In genomic region chr2:16525265-16525887, GRCh38 we compare ENCODE assay signal across 9 cellular contexts.
DNase-seq lines count a peak whose midpoint lies in the region; ATAC-seq, FAIRE-seq and TF ChIP-seq lines count a peak whose summit lies in the region.
"Had no signal": no experiment of that assay in that cellular context is flagged by ENCODE, and none has a peak within 500 bp of the region (broad histone marks: within the 10 kb centered on the region; RNA-seq: fewer than 3 reads in every experiment).

No MANE protein-coding gene starts in this region.

- no peak for FAIRE-seq in GM12892 (lab: Jason Lieb, UNC)

- peak; percentile 58 for TF ChIP-seq CTCF in GM12865 (IDR thresholded peaks at IDR 0.05; ENCODE audit: insufficient read depth, low read depth, low read length, missing control alignments)
- TF ChIP-seq CTCF in fibroblast of lung (conservative IDR thresholded peaks at IDR 0.05 in 1 of 2, IDR thresholded peaks at IDR 0.05 in 1 of 2; ENCODE audit: low read depth in 1 of 2, low read length in 2 of 2) = peak; percentile 42 to 46

- no peaks in the 10 kb centered on the region for H3K4me1 ChIP-seq in fibroblast of lung (ENCODE audit: control insufficient read depth, extremely low read depth, insufficient read depth, low read length)
- H3K4me1 ChIP-seq: parathyroid adenoma had no signal

- no peaks in the 10 kb centered on the region for H3K9me3 ChIP-seq in fibroblast of lung (ENCODE audit: control insufficient read depth, insufficient read depth, low read depth, low read length)

- no peak overlapping the region for H3K9ac ChIP-seq in fibroblast of lung (ENCODE audit: insufficient read depth, low read length)
- H3K9ac ChIP-seq: parathyroid adenoma had no signal

- ATAC-seq in HG03025 (IDR thresholded peaks at IDR 0.05; ENCODE audit: low FRiP score, unreplicated experiment) (no peak), HG02981 (IDR thresholded peaks at IDR 0.05; ENCODE audit: unreplicated experiment) (no peak)

- H3K4me3 ChIP-seq in GM12865 (ENCODE audit: low read depth, low read length) (no peak overlapping the region), fibroblast of lung (replicated peaks in 1 of 4; ENCODE audit: control extremely low read depth in 1 of 4, insufficient read depth in 1 of 4, low read depth in 3 of 4, low read length in 4 of 4) (no peak overlapping the region)

- peak; percentile 61 for DNase-seq in ACHN
- peak; percentile 36 for DNase-seq in GM12865 (ENCODE audit: low read depth)
- DNase-seq in NCI-H82 treated with DMSO at 0.1 percent for 48 hours (lab: John Stamatoyannopoulos, UW; ENCODE audit: unreplicated experiment) = peak; percentile 9
- DNase-seq in fibroblast of lung (ENCODE audit: low read depth in 2 of 2) = no peak
- DNase-seq in pons (ENCODE audit: low spot score) = no peak
- no peak for DNase-seq in GM12892 (ENCODE audit: insufficient read length)

- H2AFZ ChIP-seq in fibroblast of lung (ENCODE audit: low read length) = no peak overlapping the region
- H2AFZ ChIP-seq: parathyroid adenoma had no signal

- TF ChIP-seq POLR2A in GM12892 (IDR thresholded peaks at IDR 0.05; ENCODE audit: low read depth, low read length) = no peak

- H3K27ac ChIP-seq in fibroblast of lung (ENCODE audit: insufficient read depth, low read length) = no peak overlapping the region
- H3K27ac ChIP-seq: parathyroid adenoma had no signal

- no peaks in the 10 kb centered on the region for H3K79me2 ChIP-seq in fibroblast of lung (ENCODE audit: control insufficient read depth, insufficient read depth, low read length)
- H3K79me2 ChIP-seq: parathyroid adenoma had no signal

- in situ Hi-C loops in ACHN (cut with HindIII; ENCODE audit: low pct_ligation_motif_present, low pct_unique_long_range_greater_than_20kb, low sequenced_read_pairs) = no loop called here

- H3K4me2 ChIP-seq in fibroblast of lung (ENCODE audit: extremely low read depth, insufficient read depth, low read length) = no peak overlapping the region

- no peaks in the 10 kb centered on the region for H3K27me3 ChIP-seq in fibroblast of lung (ENCODE audit: control insufficient read depth, insufficient read depth, low read length)

- H3K36me3 ChIP-seq in fibroblast of lung (ENCODE audit: control insufficient read depth, insufficient read depth, low read length) = no peaks in the 10 kb centered on the region

- no peaks in the 10 kb centered on the region for H4K20me1 ChIP-seq in fibroblast of lung (ENCODE audit: control insufficient read depth, extremely low read depth, insufficient read depth, low read length)

Comparison
In these comparisons a context has a peak if more than half of its experiments do, and no peak if none do; other contexts are left out.
1. DNase-seq: peak in ACHN (single experiment), GM12865 (single experiment) and NCI-H82 treated with DMSO at 0.1 percent for 48 hours (single experiment); none in fibroblast of lung (0 of 2), pons (single experiment) and GM12892 (single experiment).